Comparison of ENCODE assay signal across 24 cellular contexts in the genomic region with DNA sequence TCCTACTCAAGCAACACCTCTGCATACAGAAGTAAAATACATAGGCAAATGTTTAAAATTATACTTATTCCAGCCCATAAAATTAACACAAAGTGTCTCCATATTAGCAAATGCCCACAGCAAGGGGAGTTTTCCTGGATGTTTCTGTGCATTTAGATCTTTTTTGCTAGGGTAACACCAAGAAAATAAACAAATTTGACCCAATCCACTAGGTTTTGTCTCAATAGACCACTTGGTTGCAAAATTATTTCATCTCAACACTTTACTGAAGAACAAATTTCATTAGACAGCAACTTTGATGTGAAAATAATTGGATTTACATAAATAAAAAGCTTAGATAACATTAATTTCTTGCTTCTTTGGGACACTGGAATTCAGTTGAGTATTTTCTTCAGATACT.
A peak's percentile ranks its signal among the peaks of the same experiment; 100 is the strongest.
DNase-seq lines count a peak whose midpoint lies in the region; FAIRE-seq and TF ChIP-seq lines count a peak whose summit lies in the region.
"Had no signal": no experiment of that assay in that cellular context is flagged by ENCODE, and none has a peak within 500 bp of the region (broad histone marks: within the 10 kb centered on the region; RNA-seq: fewer than 3 reads in every experiment).

No MANE protein-coding gene starts in this region.

- peak overlapping the region; percentile 52 for H3K27ac ChIP-seq in RWPE1
- H3K27ac ChIP-seq in keratinocyte (ENCODE audit: control insufficient read depth, insufficient read depth, low read length) = no peak overlapping the region
- H3K27ac ChIP-seq in esophagus squamous epithelium = peak overlapping the region in 2 of 4 donors; percentile 86 to 92
- H3K27ac ChIP-seq: A549; BLaER1 treated with 17β-estradiol and CSF1 and Interleukin-3, amounts not matched to agents 10 nM and 100 nM had no signal

- TF ChIP-seq CTCF in RWPE1 (conservative IDR thresholded peaks at IDR 0.05; ENCODE audit: low read depth) (no peak), bronchial epithelial cell (IDR thresholded peaks at IDR 0.05; ENCODE audit: insufficient read depth, low read length, severe bottlenecking) (no peak), keratinocyte (optimal IDR thresholded peaks at IDR 0.05 in 1 of 3, IDR thresholded peaks at IDR 0.05 in 1 of 3, conservative IDR thresholded peaks at IDR 0.05 in 1 of 3; ENCODE audit: extremely low read depth in 1 of 3, insufficient read depth in 2 of 3, low read length in 3 of 3) (no peak), esophagus squamous epithelium (IDR thresholded peaks at IDR 0.05) (no peak)

- H3K4me2 ChIP-seq in keratinocyte (ENCODE audit: control insufficient read depth, extremely low read depth, insufficient read depth, low read depth, low read length) = no peak overlapping the region
- H3K4me2 ChIP-seq: A549 had no signal

- POLR2A ChIA-PET in RWPE1 (lab: Yijun Ruan, JAX; ENCODE audit: low non-redundant PET) = no interaction called here

- peaks cover 7% of the 10 kb centered on the region for H3K9me1 ChIP-seq in keratinocyte (ENCODE audit: control insufficient read depth, extremely low read depth, insufficient read depth, low read length)

- DNase-seq in RWPE1 (ENCODE audit: low spot score) = no peak
- DNase-seq in bronchial epithelial cell (ENCODE audit: low read depth) = peak; percentile 19
- DNase-seq in keratinocyte (ENCODE audit: low read depth, low spot score) = peak; percentile 15
- no peak for DNase-seq in esophagus squamous epithelium (lab: John Stamatoyannopoulos, UW)
- no peak for DNase-seq in NCI-H69 (lab: John Stamatoyannopoulos, UW)
- no peak for DNase-seq in effector CD4-positive, alpha-beta T cell
- DNase-seq: 8988T; ACHN; AML-193; BE2C; CD4-positive, alpha-beta T cell; CD8-positive, alpha-beta memory T cell; DMS 273 treated with DMSO at 0.1 percent for 48 hours; DMS79; GF-D8; GOT3; HFFc6 had no signal

- no peak for TF ChIP-seq POLR2A in esophagus squamous epithelium (IDR thresholded peaks at IDR 0.05)

- CTCF ChIA-PET in RWPE1 (lab: Yijun Ruan, JAX) = no interaction called here

- H3K4me1 ChIP-seq in keratinocyte (ENCODE audit: control insufficient read depth, extremely low read depth, insufficient read depth, low read length) = peaks cover 82% of the 10 kb centered on the region
- peaks cover 7 to 69% (median 32%) of the 10 kb centered on the region in 3 donors for H3K4me1 ChIP-seq in esophagus squamous epithelium
- H3K4me1 ChIP-seq: BE2C, HAP-1 had no signal

- H3K9ac ChIP-seq in keratinocyte (ENCODE audit: control insufficient read depth, extremely low read depth, insufficient read depth, low read length) = no peak overlapping the region
- H3K9ac ChIP-seq: BLaER1 treated with 17β-estradiol and CSF1 and Interleukin-3, amounts not matched to agents 10 nM and 100 nM had no signal

- H3K27me3 ChIP-seq in bronchial epithelial cell (ENCODE audit: control insufficient read depth, insufficient read depth, low read length) = no peaks in the 10 kb centered on the region
- no peaks in the 10 kb centered on the region for H3K27me3 ChIP-seq in keratinocyte (ENCODE audit: control insufficient read depth, extremely low read depth, insufficient read depth, low read length)
- no peaks in the 10 kb centered on the region for H3K27me3 ChIP-seq in esophagus squamous epithelium
- H3K27me3 ChIP-seq: BE2C; BLaER1 treated with 17β-estradiol and CSF1 and Interleukin-3, amounts not matched to agents 10 nM and 100 nM had no signal

- H3K36me3 ChIP-seq in bronchial epithelial cell (ENCODE audit: control insufficient read depth, insufficient read depth, low read length) = peaks cover 10% of the 10 kb centered on the region
- peaks cover 17 to 69% of the 10 kb centered on the region in 2 experiments for H3K36me3 ChIP-seq in keratinocyte (ENCODE audit: control insufficient read depth in 2 of 2, extremely low read depth in 1 of 2, insufficient read depth in 2 of 2, low read length in 2 of 2)
- peaks cover 0 to 57% (median 4%) of the 10 kb centered on the region in 3 donors for H3K36me3 ChIP-seq in esophagus squamous epithelium
- H3K36me3 ChIP-seq: BE2C, HAP-1 had no signal

- dilution Hi-C loops in keratinocyte (cut with MboI; ENCODE audit: extremely low pct_ligation_motif_present, low sequenced_read_pairs) = no loop called here

- intact Hi-C loops in esophagus squamous epithelium (cut with DNase I) = no loop called here

- no peaks in the 10 kb centered on the region for H3K9me3 ChIP-seq in keratinocyte (ENCODE audit: control insufficient read depth, low read depth, low read length)
- no peaks in the 10 kb centered on the region for H3K9me3 ChIP-seq in esophagus squamous epithelium
- H3K9me3 ChIP-seq: A549, BE2C, HAP-1 had no signal

- no peak overlapping the region for H2AFZ ChIP-seq in keratinocyte (ENCODE audit: control insufficient read depth, low read length)

- H3K79me2 ChIP-seq in keratinocyte (ENCODE audit: control insufficient read depth, insufficient read depth, low read length) = peaks cover 55% of the 10 kb centered on the region

- H3K4me3 ChIP-seq in bronchial epithelial cell (ENCODE audit: low read depth, low read length) = no peak overlapping the region
- H3K4me3 ChIP-seq in keratinocyte (ENCODE audit: control insufficient read depth in 2 of 3, extremely low read depth in 1 of 3, insufficient read depth in 2 of 3, low read depth in 1 of 3, low read length in 3 of 3) = no peak overlapping the region
- H3K4me3 ChIP-seq in esophagus squamous epithelium = no peak overlapping the region
- H3K4me3 ChIP-seq: A549; BLaER1 treated with 17β-estradiol and CSF1 and Interleukin-3, amounts not matched to agents 10 nM and 100 nM; HAP-1 had no signal

- FAIRE-seq in bronchial epithelial cell (lab: Jason Lieb, UNC) = no peak
- no peak for FAIRE-seq in keratinocyte (lab: Jason Lieb, UNC)
- FAIRE-seq: A549, D721Med, GM12891, GM18507, H54 had no signal

- H4K20me1 ChIP-seq in keratinocyte (ENCODE audit: control insufficient read depth, extremely low read depth, insufficient read depth, low read length) = peaks cover 26% of the 10 kb centered on the region
- H4K20me1 ChIP-seq: BLaER1 treated with 17β-estradiol and CSF1 and Interleukin-3, amounts not matched to agents 10 nM and 100 nM had no signal

Comparison
In these comparisons a context has a peak if more than half of its experiments do, and no peak if none do; other contexts are left out.
1. DNase-seq: peak in bronchial epithelial cell (single experiment) and keratinocyte (single experiment); none in RWPE1 (single experiment), esophagus squamous epithelium (single experiment), NCI-H69 (single experiment) and effector CD4-positive, alpha-beta T cell (single experiment).